ENCODE assay signal across 17 cellular contexts in the genomic region with DNA sequence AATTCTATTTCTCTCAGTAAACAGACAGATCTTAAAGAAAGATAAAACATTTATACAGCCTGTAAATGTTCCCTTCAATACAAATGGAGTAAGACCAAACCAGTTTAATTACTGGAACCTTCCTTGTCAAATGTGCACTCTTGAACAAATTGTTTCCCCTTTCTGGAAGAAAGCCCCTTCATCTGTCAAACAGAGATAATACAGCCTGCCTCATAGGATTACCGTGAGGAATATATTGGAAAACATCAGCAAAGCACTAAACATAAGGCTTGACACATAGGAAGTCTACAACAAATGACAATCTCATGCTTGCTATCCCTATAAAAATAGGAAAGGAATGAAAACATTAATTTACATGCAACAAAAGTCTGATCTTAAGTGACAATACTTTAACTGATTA.
DNase-seq lines count a peak whose midpoint lies in the region; ATAC-seq and TF ChIP-seq lines count a peak whose summit lies in the region.
"Had no signal": no experiment of that assay in that cellular context is flagged by ENCODE, and none has a peak within 500 bp of the region (broad histone marks: within the 10 kb centered on the region; RNA-seq: fewer than 3 reads in every experiment).

No MANE protein-coding gene starts in this region.

- no peak for TF ChIP-seq POLR2A in breast epithelium (IDR thresholded peaks at IDR 0.05)

- no peaks in the 10 kb centered on the region for H3K36me3 ChIP-seq in smooth muscle cell (ENCODE audit: low read depth)
- H3K36me3 ChIP-seq in breast epithelium = no peaks in the 10 kb centered on the region
- H3K36me3 ChIP-seq: BLaER1 treated with 17β-estradiol and CSF1 and Interleukin-3, amounts not matched to agents 10 nM and 100 nM; HAP-1 had no signal

- H3K27ac Mint-ChIP-seq in brain (peak overlapping the region in 3 of 5 experiments; percentile 19 to 36 (median 22)), nephron (peak overlapping the region in 2 of 3 experiments; percentile 31 to 69)
- H3K27ac Mint-ChIP-seq: CD8-positive, alpha-beta T cell had no signal

- intact Hi-C loops in breast epithelium (cut with DNase I; ENCODE audit: low total_unique reads) = no loop called here

- H3K27me3 ChIP-seq in smooth muscle cell (ENCODE audit: low read depth) (no peaks in the 10 kb centered on the region), breast epithelium (no peaks in the 10 kb centered on the region)
- H3K27me3 ChIP-seq: BLaER1 treated with 17β-estradiol and CSF1 and Interleukin-3, amounts not matched to agents 10 nM and 100 nM had no signal

- no peak overlapping the region for H2AFZ ChIP-seq in smooth muscle cell (ENCODE audit: low read depth)
- H2AFZ ChIP-seq: GM23248 had no signal

- TF ChIP-seq CTCF in brain (conservative IDR thresholded peaks at IDR 0.05) (no peak), nephron (IDR thresholded peaks at IDR 0.05; ENCODE audit: unreplicated experiment in 3 of 3) (no peak), smooth muscle cell (IDR thresholded peaks at IDR 0.05; ENCODE audit: borderline replicate concordance, insufficient read depth, poor library complexity, severe bottlenecking) (no peak), breast epithelium (IDR thresholded peaks at IDR 0.05) (no peak)

- peaks cover 25% of the 10 kb centered on the region for H4K20me1 ChIP-seq in smooth muscle cell (ENCODE audit: low read depth)
- H4K20me1 ChIP-seq: BLaER1 treated with 17β-estradiol and CSF1 and Interleukin-3, amounts not matched to agents 10 nM and 100 nM had no signal

- H3K79me2 ChIP-seq in smooth muscle cell (ENCODE audit: low read depth) = peaks cover 14% of the 10 kb centered on the region

- H3K9ac ChIP-seq in smooth muscle cell (ENCODE audit: low read depth) = no peak overlapping the region
- H3K9ac ChIP-seq: BLaER1 treated with 17β-estradiol and CSF1 and Interleukin-3, amounts not matched to agents 10 nM and 100 nM; GM23248 had no signal

- no peak overlapping the region for H3K27ac ChIP-seq in smooth muscle cell (ENCODE audit: low read depth)
- H3K27ac ChIP-seq in breast epithelium = no peak overlapping the region
- H3K27ac ChIP-seq: BLaER1 treated with 17β-estradiol and CSF1 and Interleukin-3, amounts not matched to agents 10 nM and 100 nM; GM23248; HL-60 had no signal

- ATAC-seq in HG03439 (IDR thresholded peaks at IDR 0.05; ENCODE audit: unreplicated experiment) = no peak
- ATAC-seq in HG03196 (IDR thresholded peaks at IDR 0.05; ENCODE audit: unreplicated experiment) = no peak
- ATAC-seq: CD8-positive, alpha-beta T cell; GM12878 had no signal

- H3K9me3 ChIP-seq in smooth muscle cell (replicated peaks; ENCODE audit: low read depth) (no peaks in the 10 kb centered on the region), breast epithelium (no peaks in the 10 kb centered on the region)
- H3K9me3 ChIP-seq: BLaER1 treated with 17β-estradiol and CSF1 and Interleukin-3, amounts not matched to agents 10 nM and 100 nM; HAP-1 had no signal

- 30% methylated on average over 1 of the region's 1 CpG for WGBS in smooth muscle cell (ENCODE audit: low lambda C conversion rate)

- H3K4me2 ChIP-seq in smooth muscle cell = peak overlapping the region; percentile 5
- H3K4me2 ChIP-seq: BLaER1 treated with 17β-estradiol and CSF1 and Interleukin-3, amounts not matched to agents 10 nM and 100 nM had no signal

- no peaks in the 10 kb centered on the region for H3K27me3 Mint-ChIP-seq in brain
- no peaks in the 10 kb centered on the region for H3K27me3 Mint-ChIP-seq in nephron (ENCODE audit: low read depth)

- H3K4me1 ChIP-seq in smooth muscle cell (ENCODE audit: low read depth) (no peaks in the 10 kb centered on the region), breast epithelium (no peaks in the 10 kb centered on the region)
- H3K4me1 ChIP-seq: BLaER1 treated with 17β-estradiol and CSF1 and Interleukin-3, amounts not matched to agents 10 nM and 100 nM had no signal

- peak; percentile 62 for DNase-seq in OCI-M1 (lab: John Stamatoyannopoulos, UW)
- no peak for DNase-seq in smooth muscle cell (lab: John Stamatoyannopoulos, UW; ENCODE audit: unreplicated experiment)
- DNase-seq in breast epithelium (ENCODE audit: low spot score in 2 of 2) = no peak
- DNase-seq: ACHN; Calu3; CD8-positive, alpha-beta T cell; DND-41; EL; GM23248 had no signal

- H3K9me3 Mint-ChIP-seq in brain = no peaks in the 10 kb centered on the region
- no peaks in the 10 kb centered on the region for H3K9me3 Mint-ChIP-seq in nephron
- H3K9me3 Mint-ChIP-seq: CD8-positive, alpha-beta T cell had no signal

- H3F3A ChIP-seq in smooth muscle cell (ENCODE audit: low read depth) = peaks cover 3% of the 10 kb centered on the region

- H3K4me3 ChIP-seq in smooth muscle cell (no peak overlapping the region), breast epithelium (no peak overlapping the region)
- H3K4me3 ChIP-seq: BLaER1 treated with 17β-estradiol and CSF1 and Interleukin-3, amounts not matched to agents 10 nM and 100 nM; GM12878; GM23248; HAP-1 had no signal

- H3K36me3 Mint-ChIP-seq in brain (no peaks in the 10 kb centered on the region), nephron (ENCODE audit: low read depth) (no peaks in the 10 kb centered on the region)
- H3K36me3 Mint-ChIP-seq: CD8-positive, alpha-beta T cell had no signal

- peaks cover 51% of the 10 kb centered on the region for H3K4me1 Mint-ChIP-seq in brain
- H3K4me1 Mint-ChIP-seq in nephron = peaks cover 20% of the 10 kb centered on the region

- H3K4me3 Mint-ChIP-seq in brain = peak overlapping the region in 2 of 5 experiments; percentile 47 to 57
- H3K4me3 Mint-ChIP-seq in nephron = no peak overlapping the region
- H3K4me3 Mint-ChIP-seq: CD8-positive, alpha-beta T cell had no signal
